In genomic region chr3:164479406-164479805, GRCh38 we compare ENCODE assay signal across 14 cellular contexts.
DNase-seq lines count a peak whose midpoint lies in the region; TF ChIP-seq lines count a peak whose summit lies in the region.
"Had no signal": no experiment of that assay in that cellular context is flagged by ENCODE, and none has a peak within 500 bp of the region (broad histone marks: within the 10 kb centered on the region; RNA-seq: fewer than 3 reads in every experiment).

No MANE protein-coding gene starts in this region.

- no peaks in the 10 kb centered on the region for H3K27me3 ChIP-seq in neural cell (ENCODE audit: insufficient read depth, low read depth, low read length)
- no peaks in the 10 kb centered on the region for H3K27me3 ChIP-seq in A673 (replicated peaks; ENCODE audit: insufficient read depth, low read depth, low read length, poor library complexity)
- H3K27me3 ChIP-seq: BLaER1 had no signal

- no peaks in the 10 kb centered on the region for H3K79me2 ChIP-seq in neural cell (replicated peaks; ENCODE audit: insufficient read depth, low read length)

- no peaks in the 10 kb centered on the region for H3K4me1 ChIP-seq in A673 (ENCODE audit: insufficient read depth, low read length, poor library complexity, severe bottlenecking)
- H3K4me1 ChIP-seq: A549, BLaER1 had no signal

- POLR2A ChIA-PET in A673 (lab: Charles Lee; ENCODE audit: low non-redundant PET) = no interaction called here

- peak; percentile 53 for TF ChIP-seq EP300 in neural cell (conservative IDR thresholded peaks at IDR 0.05; ENCODE audit: poor library complexity, severe bottlenecking)

- no TSS peak for BruUV-seq in A673 (replicated peaks; lab: Mats Ljungman, UMichigan)

- no peak overlapping the region for H2AFZ ChIP-seq in neural cell (ENCODE audit: low read depth, low read length)

- no peaks in the 10 kb centered on the region for H3K9me2 ChIP-seq in neural cell (ENCODE audit: insufficient read depth, low read length)

- TF ChIP-seq CTCF in LNCaP clone FGC (IDR thresholded peaks at IDR 0.05; ENCODE audit: control insufficient read depth, extremely low read depth, insufficient read depth) (no peak), neural cell (IDR thresholded peaks at IDR 0.05; ENCODE audit: poor library complexity, severe bottlenecking) (no peak), A673 (conservative IDR thresholded peaks at IDR 0.05; ENCODE audit: low read depth, low read length) (no peak)

- no peaks in the 10 kb centered on the region for H3F3A ChIP-seq in neural cell (ENCODE audit: insufficient read depth, low read length, poor library complexity, severe bottlenecking)

- no peak overlapping the region for H3K9ac ChIP-seq in neural cell (ENCODE audit: low read length)
- H3K9ac ChIP-seq: BLaER1 had no signal

- TF ChIP-seq RAD21 in neural cell (conservative IDR thresholded peaks at IDR 0.05) = no peak

- no peak overlapping the region for H3K27ac ChIP-seq in neural cell (ENCODE audit: low read length)
- H3K27ac ChIP-seq in A673 (ENCODE audit: low read depth, low read length, poor library complexity, severe bottlenecking) = no peak overlapping the region
- H3K27ac ChIP-seq: A549, BLaER1 had no signal

- H3K4me2 ChIP-seq in neural cell (ENCODE audit: low read length) = no peak overlapping the region
- H3K4me2 ChIP-seq: A549, BLaER1 had no signal

- CTCF ChIA-PET in A673 (lab: Charles Lee) = no interaction called here

- H3K9me3 ChIP-seq in neural cell (ENCODE audit: low read length) (no peaks in the 10 kb centered on the region), A673 (ENCODE audit: low read depth, low read length, poor library complexity, severe bottlenecking) (no peaks in the 10 kb centered on the region)
- H3K9me3 ChIP-seq: A549, BLaER1 had no signal

- H3K4me3 ChIP-seq in LNCaP clone FGC (ENCODE audit: low read depth, low read length) = no peak overlapping the region
- H3K4me3 ChIP-seq in neural cell (ENCODE audit: low read length) = no peak overlapping the region
- H3K4me3 ChIP-seq in A673 (ENCODE audit: low read depth, low read length, poor library complexity, severe bottlenecking) = no peak overlapping the region
- H3K4me3 ChIP-seq: A549, BLaER1 had no signal

- no peaks in the 10 kb centered on the region for H3K36me3 ChIP-seq in neural cell (ENCODE audit: insufficient read depth, low read length)
- H3K36me3 ChIP-seq in A673 (ENCODE audit: insufficient read depth, low read length, poor library complexity, severe bottlenecking) = no peaks in the 10 kb centered on the region
- H3K36me3 ChIP-seq: BLaER1 had no signal

- intact Hi-C loops in A673 (cut with micrococcal nuclease; ENCODE audit: unreplicated experiment) = no loop called here

- DNase-seq in LNCaP clone FGC (ENCODE audit: low read depth) = peak; percentile 36
- peak; percentile 59 to 88 for DNase-seq in NCI-H2081 (lab: John Stamatoyannopoulos, UW)
- peak; percentile 14 for DNase-seq in NCI-H748 treated with DMSO at 0.1 percent for 48 hours (lab: John Stamatoyannopoulos, UW)
- no peak for DNase-seq in NCI-H1048 (lab: John Stamatoyannopoulos, UW)
- DNase-seq in AG08395 (ENCODE audit: low spot score) = no peak
- no peak for DNase-seq in A673 (ENCODE audit: low spot score)
- DNase-seq: AML-193; CD8-positive, alpha-beta memory T cell; DMS53; HCEC 1CT; HFFc6 had no signal

- H4K20me1 ChIP-seq in neural cell (ENCODE audit: insufficient read depth) = no peaks in the 10 kb centered on the region
- H4K20me1 ChIP-seq: BLaER1 had no signal

TF ChIP-seq in neural cell, 6 proteins besides CTCF, POLR2A, EP300 and RAD21:
- TF ChIP-seq MXI1 (conservative IDR thresholded peaks at IDR 0.05; ENCODE audit: poor library complexity, severe bottlenecking) (no peak), POLR2AphosphoS5 (IDR thresholded peaks at IDR 0.05) (peak; percentile 43)

Comparison
In these comparisons a context has a peak if more than half of its experiments do, and no peak if none do; other contexts are left out.
1. DNase-seq: peak in LNCaP clone FGC (single experiment), NCI-H2081 (2 of 2) and NCI-H748 treated with DMSO at 0.1 percent for 48 hours (single experiment); none in NCI-H1048 (single experiment), AG08395 (single experiment) and A673 (single experiment).